11 cellular contexts compared by ENCODE assay signal in the genomic region with DNA sequence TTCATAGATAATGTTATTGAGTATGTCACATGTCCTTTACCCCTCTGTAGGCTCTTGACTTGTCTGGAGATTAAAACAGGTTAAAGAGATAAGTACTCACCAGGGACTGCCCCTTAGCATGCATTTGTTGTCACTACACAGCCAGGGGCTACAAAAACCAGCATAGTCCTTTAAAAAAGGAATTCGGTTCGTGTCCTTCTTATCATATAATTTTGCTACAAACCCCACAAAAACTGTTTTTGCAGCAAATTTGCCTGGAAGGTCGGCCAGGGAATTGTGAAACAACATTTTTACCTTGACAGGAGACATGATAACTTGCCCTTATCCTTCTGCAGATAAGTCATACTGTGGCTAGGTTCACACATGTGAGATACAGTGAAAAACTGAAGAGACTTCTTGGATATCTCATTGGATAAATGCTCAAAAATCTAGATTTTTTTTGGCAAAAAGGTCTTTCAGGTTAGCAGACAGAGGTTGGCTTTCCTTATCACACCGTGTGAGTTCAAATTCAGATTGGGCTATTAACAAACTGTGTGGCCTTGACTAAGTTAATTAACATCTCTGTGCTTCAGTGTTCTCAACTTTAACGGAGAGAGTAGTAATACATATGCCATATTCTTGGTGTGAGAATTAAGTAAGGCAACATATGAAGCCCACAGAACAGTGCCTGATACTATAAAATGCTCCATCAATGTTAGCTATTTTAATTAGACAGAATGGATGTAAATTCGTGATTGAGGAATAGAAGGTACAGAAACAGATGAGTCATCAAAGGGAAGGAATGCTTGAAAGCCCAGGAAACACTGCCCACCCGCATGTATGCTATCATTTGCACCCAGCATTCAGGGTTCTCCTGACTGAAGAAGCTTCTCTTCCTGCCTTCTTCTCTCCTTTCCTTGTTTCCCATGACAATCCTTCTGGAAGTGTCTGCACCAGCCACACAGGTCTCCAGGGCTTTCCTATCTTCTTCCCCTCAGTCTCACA. TPM values are rescaled to one million over a fixed set of nuclear protein-coding genes. Genes with fewer than 3 reads are reported as not detected.
DNase-seq lines count a peak whose midpoint lies in the region; ATAC-seq, FAIRE-seq and TF ChIP-seq lines count a peak whose summit lies in the region.
"Had no signal": no experiment of that assay in that cellular context is flagged by ENCODE, and none has a peak within 500 bp of the region (broad histone marks: within the 10 kb centered on the region; RNA-seq: fewer than 3 reads in every experiment).

No MANE protein-coding gene starts in this region.

- TF ChIP-seq POLR2A in GM12878 (IDR thresholded peaks at IDR 0.05; ENCODE audit: low read depth, low read length) = no peak
- TF ChIP-seq POLR2A in gastroesophageal sphincter (IDR thresholded peaks at IDR 0.05) = no peak

- RAD21 ChIA-PET in GM12878 (lab: Charles Lee; ENCODE audit: unreplicated experiment) = interaction anchor here (0.7 to 22.5 kb wide), 15 partner anchors 8 to 242 kb away, joined by 3 to 689 read pairs (median 8); a partner anchor contains a TSS

- H2AFZ ChIP-seq in GM12878 (ENCODE audit: control insufficient read depth, low read depth, low read length) = peak overlapping the region; percentile 32

- DNase-seq in left ventricle myocardium inferior = no peak
- DNase-seq in right cardiac atrium = no peak
- DNase-seq in GM12878 (ENCODE audit: low read depth, low spot score) = no peak
- DNase-seq in central memory CD4-positive, alpha-beta T cell = no peak
- no peak for DNase-seq in activated CD8-positive, alpha-beta memory T cell treated with anti-CD3 and anti-CD28 coated beads, Interleukin-2, amount 50 U/mL, for 4 hours
- DNase-seq: NCI-H1105 treated with DMSO at 0.1 percent for 48 hours had no signal

- intact Hi-C loops in left ventricle myocardium inferior (cut with micrococcal nuclease) (no loop called here), right cardiac atrium (cut with DNase I) (no loop called here), GM12878 (cut with micrococcal nuclease; ENCODE audit: unreplicated experiment) (no loop called here)

- no peak for FAIRE-seq in GM12878 (lab: Jason Lieb, UNC)

- 54% methylated on average over 7 of the region's 7 CpGs for WGBS in right cardiac atrium
- WGBS in GM12878 (ENCODE audit: insufficient coverage, insufficient replicate concordance, low lambda C conversion rate, missing lambda C conversion rate) = 23% methylated on average over 7 of the region's 7 CpGs
- WGBS in gastroesophageal sphincter (ENCODE audit: low coverage in 1 of 2), 2 donors = 62 to 90% methylated on average over 4 to 7 of the region's 7 CpGs

- H3K4me2 ChIP-seq in GM12878 (ENCODE audit: control insufficient read depth, insufficient read depth) = peak overlapping the region; percentile 84

- no peaks in the 10 kb centered on the region for H3K27me3 ChIP-seq in left ventricle myocardium inferior (ENCODE audit: low read depth)
- no peaks in the 10 kb centered on the region for H3K27me3 ChIP-seq in right cardiac atrium (ENCODE audit: control insufficient read depth, insufficient read depth)
- H3K27me3 ChIP-seq in GM12878 (replicated peaks in 1 of 2; ENCODE audit: control insufficient read depth in 2 of 2, insufficient read depth in 2 of 2, low read length in 1 of 2) = no peaks in the 10 kb centered on the region
- no peaks in the 10 kb centered on the region for H3K27me3 ChIP-seq in gastroesophageal sphincter
- H3K27me3 ChIP-seq: right atrium auricular region had no signal

- H3K4me1 ChIP-seq in left ventricle myocardium inferior (no peaks in the 10 kb centered on the region), right cardiac atrium (ENCODE audit: control insufficient read depth, insufficient read depth, low read length) (peaks cover 2% of the 10 kb centered on the region), GM12878 (ENCODE audit: control insufficient read depth, insufficient read depth, low read length) (peaks cover 55% of the 10 kb centered on the region), gastroesophageal sphincter (no peaks in the 10 kb centered on the region)

- TF ChIP-seq CTCF in left ventricle myocardium inferior (IDR thresholded peaks at IDR 0.05; ENCODE audit: borderline replicate concordance) (no peak), GM12878 (IDR thresholded peaks at IDR 0.05 in 2 of 3, conservative IDR thresholded peaks at IDR 0.05 in 1 of 3; ENCODE audit: control insufficient read depth in 2 of 3, extremely low read depth in 1 of 3, insufficient read depth in 1 of 3, low read depth in 3 of 3, low read length in 3 of 3) (no peak), gastroesophageal sphincter (IDR thresholded peaks at IDR 0.05) (no peak)

- POLR2A ChIA-PET in GM12878 (lab: Charles Lee) = interaction anchor here (0.6 to 3.5 kb wide), 17 partner anchors 8 to 78 kb away, joined by 3 to 11 read pairs (median 5); no protein-coding TSS in a partner anchor

- H3K79me2 ChIP-seq in GM12878 (ENCODE audit: control insufficient read depth, insufficient read depth, low read length) = no peaks in the 10 kb centered on the region

- TF ChIP-seq RAD21 in GM12878 (IDR thresholded peaks at IDR 0.05; ENCODE audit: insufficient read depth, low read depth, low read length) = no peak

- SMC1A ChIA-PET in GM12878 (lab: Charles Lee; ENCODE audit: uncharacterized antibody, unreplicated experiment) = interaction anchor here (0.8 to 25.1 kb wide), 25 partner anchors 9 to 243 kb away, joined by 3 to 847 read pairs (median 4); no protein-coding TSS in a partner anchor

- TF ChIP-seq EP300 in GM12878 (IDR thresholded peaks at IDR 0.05; ENCODE audit: borderline replicate concordance in 1 of 2, control insufficient read depth in 1 of 2, low read depth in 2 of 2, low read length in 2 of 2) (no peak), gastroesophageal sphincter (IDR thresholded peaks at IDR 0.05) (no peak)

- no peaks in the 10 kb centered on the region for H4K20me1 ChIP-seq in GM12878 (ENCODE audit: control insufficient read depth, insufficient read depth)

- H3K9me3 ChIP-seq in left ventricle myocardium inferior (replicated peaks) (no peaks in the 10 kb centered on the region), right cardiac atrium (ENCODE audit: control insufficient read depth, low read length) (no peaks in the 10 kb centered on the region), GM12878 (replicated peaks; ENCODE audit: control insufficient read depth, insufficient read depth, low read length) (no peaks in the 10 kb centered on the region), gastroesophageal sphincter (no peaks in the 10 kb centered on the region)
- H3K9me3 ChIP-seq: right atrium auricular region had no signal

- peak overlapping the region; percentile 58 for H3K9ac ChIP-seq in GM12878 (ENCODE audit: control insufficient read depth, insufficient read depth, low read length)

- peak overlapping the region; percentile 64 for H3K27ac ChIP-seq in left ventricle myocardium inferior (replicated peaks)
- H3K27ac ChIP-seq in right cardiac atrium (ENCODE audit: low read length) = no peak overlapping the region
- peak overlapping the region; percentile 96 for H3K27ac ChIP-seq in GM12878 (ENCODE audit: control insufficient read depth, insufficient read depth)
- H3K27ac ChIP-seq in gastroesophageal sphincter = peak overlapping the region in 1 of 4 donors; percentile 20
- H3K27ac ChIP-seq: right atrium auricular region had no signal

- BruUV-seq in GM12878 (replicated peaks; lab: Mats Ljungman, UMichigan) = no TSS peak

- in situ Hi-C loops in GM12878 (cut with MboI) = no loop called here

- no peak overlapping the region for H3K4me3 ChIP-seq in left ventricle myocardium inferior
- no peak overlapping the region for H3K4me3 ChIP-seq in right cardiac atrium (ENCODE audit: low read length)
- H3K4me3 ChIP-seq in GM12878 = no peak overlapping the region
- no peak overlapping the region for H3K4me3 ChIP-seq in gastroesophageal sphincter
- H3K4me3 ChIP-seq: right atrium auricular region had no signal

- CTCF ChIA-PET in GM12878 (lab: Yijun Ruan, JAX) = interaction anchor here (0.7 to 2.1 kb wide), 9 partner anchors 8 to 474 kb away, joined by 3 to 8 read pairs (median 4); no protein-coding TSS in a partner anchor

- H3K36me3 ChIP-seq in left ventricle myocardium inferior (no peaks in the 10 kb centered on the region), GM12878 (ENCODE audit: control insufficient read depth in 2 of 2, insufficient read depth in 2 of 2, low read length in 1 of 2) (no peaks in the 10 kb centered on the region), gastroesophageal sphincter (no peaks in the 10 kb centered on the region)
- H3K36me3 ChIP-seq: right atrium auricular region had no signal

- no peak for ATAC-seq in right cardiac atrium
- peak; percentile 16 for ATAC-seq in HG03280 (IDR thresholded peaks at IDR 0.05; ENCODE audit: unreplicated experiment)
- peak; percentile 58 for ATAC-seq in GM12878
- no peak for ATAC-seq in gastroesophageal sphincter
- ATAC-seq in HG03045 (IDR thresholded peaks at IDR 0.05; ENCODE audit: unreplicated experiment) = no peak

RNA-seq across cellular contexts. Expression of a gene that starts 30.0 kb away (rescaled TPM):
- total RNA-seq in left ventricle myocardium inferior (not detected), right cardiac atrium (not detected), GM12878 (2014; rRNA removed) (not detected in 2 replicates), GM12878 (2014; rRNA removed; fragmentation: Illumina TruSeq; extraction: Trizol) (not detected in 2 replicates), GM12878 (2021) (not detected in 2 replicates), gastroesophageal sphincter (not detected)
- polyA plus RNA-seq in right cardiac atrium (0.02 TPM), GM12878 (2011; rRNA removed) (0.03 and 0.10 TPM in 2 replicates), GM12878 (2014; fragmentation: Illumina TruSeq; extraction: Trizol) (0.01 and 0.11 TPM in 2 replicates), GM12878 (2014; fragmentation: Nextera tagmentation; extraction: Ambion mirVana) (not detected), GM12878 (2014; rRNA removed) (0.04 TPM in 1 of 2 replicates, not detected in the other), GM12878 (2016; fragmentation: Nextera tagmentation; extraction: Ambion mirVana) (not detected)
- 0.61 and 0.65 TPM in 2 replicates for total RNA-seq in GM12878 (2013; cell fraction: nucleolus; rRNA removed)
- not detected for polyA plus RNA-seq in GM12878 (2011; ENCODE audit: low read depth)
- polyA plus RNA-seq in GM12878 (2011; cell fraction: cytosol; rRNA removed) = 0.01 TPM in 1 of 2 replicates, not detected in the other
- 0.07 and 0.10 TPM in 2 replicates for polyA plus RNA-seq in GM12878 (2011; cell fraction: nucleus; rRNA removed)
- 0.31 TPM in 1 of 2 replicates, not detected in the other for polyA plus RNA-seq in GM12878 (2012)
- polyA minus RNA-seq in GM12878 (2011; rRNA and poly(A)+ RNA removed) = not detected in 2 replicates
- not detected in 2 replicates for polyA minus RNA-seq in GM12878 (2011; cell fraction: cytosol; rRNA and poly(A)+ RNA removed)
- not detected in 2 replicates for polyA minus RNA-seq in GM12878 (2011; cell fraction: nucleus; rRNA and poly(A)+ RNA removed)
- total RNA-seq: Daoy, right atrium auricular region had no signal

RNA-seq across cellular contexts. Expression of a gene that starts 39.5 kb away (rescaled TPM):
- total RNA-seq in left ventricle myocardium inferior (955 TPM), right cardiac atrium (1,000 to 10,000 TPM; 1,054 to 1,542 (median 1,304) TPM), GM12878 (2014; rRNA removed) (20,095 and 20,513 TPM in 2 replicates), GM12878 (2014; rRNA removed; fragmentation: Illumina TruSeq; extraction: Trizol) (14,081 and 14,526 TPM in 2 replicates), GM12878 (2021) (15,676 and 15,778 TPM in 2 replicates), gastroesophageal sphincter (1,000 to 10,000 TPM; 2,260 to 4,561 (median 3,693) TPM)
- polyA plus RNA-seq in right cardiac atrium (2,718 TPM), GM12878 (2011; rRNA removed) (13,924 and 13,999 TPM in 2 replicates), GM12878 (2014; fragmentation: Illumina TruSeq; extraction: Trizol) (22,521 and 25,739 TPM in 2 replicates), GM12878 (2014; fragmentation: Nextera tagmentation; extraction: Ambion mirVana) (over 10,000 TPM; 32,576 to 35,408 TPM), GM12878 (2014; rRNA removed) (21,672 and 21,926 TPM in 2 replicates), GM12878 (2016; fragmentation: Nextera tagmentation; extraction: Ambion mirVana) (over 10,000 TPM; 35,271 to 37,234 TPM)
- 726 and 815 TPM in 2 replicates for total RNA-seq in GM12878 (2013; cell fraction: nucleolus; rRNA removed)
- polyA plus RNA-seq in GM12878 (2011; ENCODE audit: low read depth) = 20,663 TPM
- 6,321 and 8,073 TPM in 2 replicates for polyA plus RNA-seq in GM12878 (2011; cell fraction: cytosol; rRNA removed)
- polyA plus RNA-seq in GM12878 (2011; cell fraction: nucleus; rRNA removed) = 2,770 and 4,943 TPM in 2 replicates
- 18,326 and 24,333 TPM in 2 replicates for polyA plus RNA-seq in GM12878 (2012)
- polyA minus RNA-seq in GM12878 (2011; rRNA and poly(A)+ RNA removed) = 5,151 and 6,646 TPM in 2 replicates
- 2,250 and 2,391 TPM in 2 replicates for polyA minus RNA-seq in GM12878 (2011; cell fraction: cytosol; rRNA and poly(A)+ RNA removed)
- polyA minus RNA-seq in GM12878 (2011; cell fraction: nucleus; rRNA and poly(A)+ RNA removed) = 1,575 and 1,669 TPM in 2 replicates

Comparison
In these comparisons a context has a peak if more than half of its experiments do, and no peak if none do; other contexts are left out.
1. ATAC-seq: peak in HG03280 (single experiment) and GM12878 (single experiment); none in right cardiac atrium (0 of 2), gastroesophageal sphincter (single experiment) and HG03045 (single experiment).